In the genomic region with DNA sequence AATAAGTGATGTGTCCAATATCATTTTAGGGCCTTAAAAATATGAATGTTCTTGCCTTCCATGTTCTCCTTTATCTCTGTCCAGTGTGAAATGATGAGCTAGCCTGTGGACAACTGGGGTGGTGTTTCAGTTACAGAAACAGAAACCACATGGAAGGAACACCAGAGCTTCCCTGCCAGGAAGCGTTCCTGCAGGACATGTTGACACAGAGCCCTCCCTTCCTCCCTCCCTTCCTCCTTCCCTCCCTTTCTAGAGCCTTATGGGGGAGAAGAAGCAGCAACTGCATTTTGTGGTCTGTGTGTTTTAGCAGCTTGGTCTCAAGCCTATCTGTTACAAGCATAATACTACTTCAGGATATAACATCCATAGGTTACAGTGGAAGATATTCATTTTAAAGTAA, we compare ENCODE assay signal across 17 cellular contexts.
A peak's percentile ranks its signal among the peaks of the same experiment; 100 is the strongest.
DNase-seq lines count a peak whose midpoint lies in the region; ATAC-seq and TF ChIP-seq lines count a peak whose summit lies in the region.
"Had no signal": no experiment of that assay in that cellular context is flagged by ENCODE, and none has a peak within 500 bp of the region (broad histone marks: within the 10 kb centered on the region; RNA-seq: fewer than 3 reads in every experiment).

No MANE protein-coding gene starts in this region.

- ATAC-seq in GM18868 (IDR thresholded peaks at IDR 0.05; ENCODE audit: unreplicated experiment) = no peak
- ATAC-seq: activated T-cell treated with anti-CD3 and anti-CD28 coated beads, Interleukin-2, amount 50 U/mL, for 72 hours; left lung; psoas muscle had no signal

- in situ Hi-C loops in GM23248 (cut with MboI) = no loop called here

- H4K5ac ChIP-seq in mesendoderm (ENCODE audit: low read length) = peak overlapping the region; percentile 33

- H3K4ac ChIP-seq in mesendoderm (ENCODE audit: low read depth, low read length) = no peak overlapping the region

- H2AFZ ChIP-seq in GM23248 (no peak overlapping the region), PC-9 (peak overlapping the region; percentile 45; the same call in 1 of the 2 replicates)

- no peak overlapping the region for H2BK120ac ChIP-seq in mesendoderm (ENCODE audit: low read depth, low read length)

- H2AK5ac ChIP-seq in mesendoderm (ENCODE audit: low read length) = no peak overlapping the region

- no peaks in the 10 kb centered on the region for H3K27me3 Mint-ChIP-seq in endodermal cell (ENCODE audit: insufficient read depth)
- H3K27me3 Mint-ChIP-seq: activated CD4-positive, alpha-beta memory T cell treated with anti-CD3 and anti-CD28 coated beads for 36 hours; activated naive CD8-positive, alpha-beta T cell treated with anti-CD3 and anti-CD28 coated beads, Interleukin-2, amount 10 ng/mL, durations not matched to agents 7 days and 5 days; naive B cell had no signal

- H4K8ac ChIP-seq in mesendoderm (ENCODE audit: low read depth, low read length) = no peak overlapping the region

- H3K4me3 Mint-ChIP-seq in endodermal cell = no peak overlapping the region
- H3K4me3 Mint-ChIP-seq: activated CD4-positive, alpha-beta memory T cell treated with anti-CD3 and anti-CD28 coated beads for 36 hours; activated naive CD8-positive, alpha-beta T cell treated with anti-CD3 and anti-CD28 coated beads, Interleukin-2, amount 10 ng/mL, durations not matched to agents 7 days and 5 days; activated T-cell treated with anti-CD3 and anti-CD28 coated beads, Interleukin-2, amount 50 U/mL, for 72 hours; naive B cell had no signal

- H4K20me1 ChIP-seq in GM23248 (ENCODE audit: insufficient read depth) (no peaks in the 10 kb centered on the region), PC-9 (ENCODE audit: insufficient read depth) (no peaks in the 10 kb centered on the region)

- peaks cover 21% of the 10 kb centered on the region for H3K4me1 Mint-ChIP-seq in endodermal cell
- H3K4me1 Mint-ChIP-seq: activated naive CD8-positive, alpha-beta T cell treated with anti-CD3 and anti-CD28 coated beads, Interleukin-2, amount 10 ng/mL, durations not matched to agents 7 days and 5 days had no signal

- H3K27ac ChIP-seq in GM23248 (no peak overlapping the region), PC-9 (no peak overlapping the region), mesendoderm (ENCODE audit: low read depth, low read length) (no peak overlapping the region), endodermal cell (ENCODE audit: low read depth, low read length) (no peak overlapping the region)
- H3K27ac ChIP-seq: left lung, psoas muscle had no signal

- no peaks in the 10 kb centered on the region for H3K9me3 Mint-ChIP-seq in endodermal cell
- H3K9me3 Mint-ChIP-seq: activated naive CD8-positive, alpha-beta T cell treated with anti-CD3 and anti-CD28 coated beads, Interleukin-2, amount 10 ng/mL, durations not matched to agents 7 days and 5 days had no signal

- CTCF ChIA-PET in PC-9 (lab: Charles Lee) = no interaction called here

- H3K36me3 ChIP-seq in GM23248 (ENCODE audit: low read depth) (no peaks in the 10 kb centered on the region), PC-9 (ENCODE audit: low read depth) (no peaks in the 10 kb centered on the region), mesendoderm (ENCODE audit: control insufficient read depth, insufficient read depth, low read length) (no peaks in the 10 kb centered on the region), endodermal cell (ENCODE audit: control insufficient read depth, insufficient read depth, low read length) (no peaks in the 10 kb centered on the region)
- H3K36me3 ChIP-seq: left lung had no signal

- no peaks in the 10 kb centered on the region for H3K9me2 ChIP-seq in GM23248 (ENCODE audit: insufficient read depth)
- no peaks in the 10 kb centered on the region for H3K9me2 ChIP-seq in PC-9 (ENCODE audit: insufficient read depth)

- H3K79me2 ChIP-seq in GM23248 (ENCODE audit: insufficient read depth) (no peaks in the 10 kb centered on the region), PC-9 (ENCODE audit: low read depth) (no peaks in the 10 kb centered on the region), mesendoderm (ENCODE audit: control insufficient read depth, insufficient read depth, low read length) (no peaks in the 10 kb centered on the region)

- POLR2A ChIA-PET in PC-9 (lab: Charles Lee; ENCODE audit: unreplicated experiment) = no interaction called here

- TF ChIP-seq CTCF in PC-9 (conservative IDR thresholded peaks at IDR 0.05) (no peak), endodermal cell (conservative IDR thresholded peaks at IDR 0.05) (no peak)

- H3K23ac ChIP-seq in mesendoderm (ENCODE audit: low read length) = no peak overlapping the region

- H2BK15ac ChIP-seq in mesendoderm (replicated peaks; ENCODE audit: low read depth) = no peak overlapping the region

- BruUV-seq in PC-9 (replicated peaks; lab: Mats Ljungman, UMichigan) = no TSS peak

- DNase-seq in GM23248 = peak; percentile 14
- DNase-seq in PC-9 = no peak
- peak; percentile 36 for DNase-seq in fibroblast of gingiva (ENCODE audit: low read depth)
- DNase-seq in mesendoderm = peak; percentile 32
- no peak for DNase-seq in DMS53 treated with DMSO at 0.1 percent for 48 hours (lab: John Stamatoyannopoulos, UW; ENCODE audit: unreplicated experiment)
- no peak for DNase-seq in NCI-H1092 treated with DMSO at 0.1 percent for 48 hours (lab: John Stamatoyannopoulos, UW)
- no peak for DNase-seq in endodermal cell
- DNase-seq: activated CD4-positive, alpha-beta memory T cell treated with anti-CD3 and anti-CD28 coated beads for 36 hours; activated naive CD8-positive, alpha-beta T cell treated with anti-CD3 and anti-CD28 coated beads, Interleukin-2, amount 10 ng/mL, durations not matched to agents 7 days and 5 days; activated T-cell treated with anti-CD3 and anti-CD28 coated beads, Interleukin-2, amount 50 U/mL, for 72 hours; left lung; naive B cell; NCI-H1694 treated with DMSO at 0.1 percent for 48 hours; NCI-H510A treated with DMSO at 0.1 percent for 48 hours; psoas muscle; substantia nigra had no signal

- no peak overlapping the region for H3K4me2 ChIP-seq in GM23248 (ENCODE audit: unreplicated experiment)
- H3K4me2 ChIP-seq in PC-9 = no peak overlapping the region
- H3K4me2 ChIP-seq in mesendoderm (ENCODE audit: low read length) = no peak overlapping the region

- H3K18ac ChIP-seq in mesendoderm (ENCODE audit: low read length) = no peak overlapping the region

- no peak overlapping the region for H3K27ac Mint-ChIP-seq in endodermal cell
- H3K27ac Mint-ChIP-seq: activated CD4-positive, alpha-beta memory T cell treated with anti-CD3 and anti-CD28 coated beads for 36 hours; activated naive CD8-positive, alpha-beta T cell treated with anti-CD3 and anti-CD28 coated beads, Interleukin-2, amount 10 ng/mL, durations not matched to agents 7 days and 5 days; activated T-cell treated with anti-CD3 and anti-CD28 coated beads, Interleukin-2, amount 50 U/mL, for 72 hours; naive B cell had no signal

- H3K4me1 ChIP-seq in GM23248 (ENCODE audit: insufficient read depth) = peaks cover 6% of the 10 kb centered on the region; the same call in 1 of the 2 replicates
- no peaks in the 10 kb centered on the region for H3K4me1 ChIP-seq in PC-9 (replicated peaks; ENCODE audit: insufficient read depth)
- H3K4me1 ChIP-seq in mesendoderm (ENCODE audit: control insufficient read depth, low read depth, low read length) = no peaks in the 10 kb centered on the region
- H3K4me1 ChIP-seq in endodermal cell (ENCODE audit: control insufficient read depth, insufficient read depth, low read length) = no peaks in the 10 kb centered on the region
- H3K4me1 ChIP-seq: left lung, psoas muscle had no signal

- H3K79me1 ChIP-seq in mesendoderm (ENCODE audit: low read length) = no peaks in the 10 kb centered on the region

- no peak overlapping the region for H2BK5ac ChIP-seq in mesendoderm (ENCODE audit: low read length)

- H3K9me3 ChIP-seq in GM23248 (ENCODE audit: low read depth) (no peaks in the 10 kb centered on the region), PC-9 (ENCODE audit: insufficient read depth, low read depth) (no peaks in the 10 kb centered on the region; the same call in 1 of the 2 replicates), endodermal cell (ENCODE audit: control insufficient read depth, low read length) (no peaks in the 10 kb centered on the region)
- H3K9me3 ChIP-seq: left lung, psoas muscle had no signal

- H3K9ac ChIP-seq in GM23248 = no peak overlapping the region
- H3K9ac ChIP-seq in mesendoderm (ENCODE audit: low read length) = no peak overlapping the region
- no peak overlapping the region for H3K9ac ChIP-seq in endodermal cell (ENCODE audit: extremely low read depth, low read length, poor library complexity, severe bottlenecking)

- 9% methylated on average over 1 of the region's 1 CpG; no CpG with 5 or more reads in 1 of the 2 experiments for WGBS in GM23248 (ENCODE audit: low coverage in 1 of 2, low lambda C conversion rate in 2 of 2, missing lambda C conversion rate in 2 of 2), 2 experiments
- no CpG with 5 or more reads among the region's 1 CpG for WGBS in mesendoderm (ENCODE audit: extremely low coverage, insufficient coverage, low lambda C conversion rate)
- WGBS in endodermal cell (ENCODE audit: insufficient coverage in 1 of 2, insufficient read length in 1 of 2), 2 experiments = 78% methylated on average over 1 of the region's 1 CpG; no CpG with 5 or more reads in 1 of the 2 experiments

- no peak overlapping the region for H3K56ac ChIP-seq in mesendoderm (ENCODE audit: low read length)

- H3K36me3 Mint-ChIP-seq in endodermal cell (ENCODE audit: low read depth) = no peaks in the 10 kb centered on the region
- H3K36me3 Mint-ChIP-seq: activated CD4-positive, alpha-beta memory T cell treated with anti-CD3 and anti-CD28 coated beads for 36 hours; activated naive CD8-positive, alpha-beta T cell treated with anti-CD3 and anti-CD28 coated beads, Interleukin-2, amount 10 ng/mL, durations not matched to agents 7 days and 5 days; naive B cell had no signal

- H3F3A ChIP-seq in GM23248 (ENCODE audit: insufficient read depth) (no peaks in the 10 kb centered on the region), PC-9 (ENCODE audit: insufficient read depth, low read depth) (no peaks in the 10 kb centered on the region)

- intact Hi-C loops in PC-9 (cut with micrococcal nuclease; ENCODE audit: unreplicated experiment) = no loop called here

- no peak overlapping the region for H3K4me3 ChIP-seq in GM23248
- H3K4me3 ChIP-seq in PC-9 = no peak overlapping the region
- no peak overlapping the region for H3K4me3 ChIP-seq in mesendoderm (ENCODE audit: low read length)
- no peak overlapping the region for H3K4me3 ChIP-seq in endodermal cell (ENCODE audit: low read length)
- H3K4me3 ChIP-seq: left lung, psoas muscle had no signal

- H3K27me3 ChIP-seq in GM23248 (replicated peaks; ENCODE audit: insufficient read depth) (no peaks in the 10 kb centered on the region), PC-9 (ENCODE audit: insufficient read depth, low read depth) (no peaks in the 10 kb centered on the region), mesendoderm (ENCODE audit: insufficient read depth, low read length, poor library complexity) (no peaks in the 10 kb centered on the region), endodermal cell (ENCODE audit: control insufficient read depth, insufficient read depth, low read length, poor library complexity, severe bottlenecking) (no peaks in the 10 kb centered on the region)
- H3K27me3 ChIP-seq: left lung had no signal

Comparison
In these comparisons a context has a peak if more than half of its experiments do, and no peak if none do; other contexts are left out.
1. DNase-seq: peak in GM23248 (single experiment), fibroblast of gingiva (single experiment) and mesendoderm (single experiment); none in PC-9 (0 of 2), DMS53 treated with DMSO at 0.1 percent for 48 hours (single experiment), NCI-H1092 treated with DMSO at 0.1 percent for 48 hours (single experiment) and endodermal cell (single experiment).